ENCODE assay signal across 9 cellular contexts in the genomic region with DNA sequence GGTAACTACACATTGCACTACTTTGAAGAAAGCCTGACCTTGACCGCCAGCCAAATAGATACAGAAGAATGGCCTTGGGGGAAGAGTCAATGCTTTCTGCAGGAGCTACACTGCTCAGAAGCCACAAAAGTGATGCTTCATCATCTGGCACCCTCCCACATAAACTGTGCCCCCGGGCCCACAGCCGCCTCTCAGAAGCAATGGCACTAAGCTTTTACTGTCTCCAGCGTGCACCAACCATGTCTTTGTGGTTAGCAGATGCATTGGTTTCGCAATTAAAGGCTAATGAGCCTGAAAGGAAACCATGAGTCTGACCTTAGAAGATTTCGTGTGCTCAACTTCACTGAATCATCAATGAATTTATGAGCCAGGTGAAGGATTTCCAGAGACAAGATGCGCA.
DNase-seq lines count a peak whose midpoint lies in the region; ATAC-seq and TF ChIP-seq lines count a peak whose summit lies in the region.
"Had no signal": no experiment of that assay in that cellular context is flagged by ENCODE, and none has a peak within 500 bp of the region (broad histone marks: within the 10 kb centered on the region; RNA-seq: fewer than 3 reads in every experiment).

No MANE protein-coding gene starts in this region.

- no peaks in the 10 kb centered on the region for H3K4me1 Mint-ChIP-seq in progenitor cell of endocrine pancreas (ENCODE audit: low read depth)

- peaks cover 17% of the 10 kb centered on the region; the same call in 1 of the 2 replicates for H3K4me1 ChIP-seq in OCI-LY3 (ENCODE audit: low read length)

- H3K9ac ChIP-seq in OCI-LY3 (ENCODE audit: low read length): no peak overlapping the region

- no peaks in the 10 kb centered on the region for H3K36me3 Mint-ChIP-seq in progenitor cell of endocrine pancreas (ENCODE audit: insufficient read depth)

- no peaks in the 10 kb centered on the region for H3K79me2 ChIP-seq in OCI-LY3 (ENCODE audit: low read length)

- no peak overlapping the region for H2AFZ ChIP-seq in OCI-LY3 (ENCODE audit: low read depth, low read length)

- no peaks in the 10 kb centered on the region for H3K9me3 ChIP-seq in OCI-LY3 (ENCODE audit: insufficient read depth, low read length)

- no peak overlapping the region for H3K27ac Mint-ChIP-seq in progenitor cell of endocrine pancreas
- H3K27ac Mint-ChIP-seq: T-helper 1 cell treated with Interleukin-12 subunit alpha and Interleukin-12 subunit beta and Interleukin-4 antibody, amounts not matched to agents 30 μg/mL and 1 μg/mL, for 36 hours had no signal

- peak; percentile 91 for DNase-seq in activated effector memory CD4-positive, alpha-beta T cell treated with anti-CD3 and anti-CD28 coated beads, Interleukin-2, amount 50 U/mL, for 16 hours
- DNase-seq in skeletal muscle cell (ENCODE audit: low read depth): peak; percentile 89
- DNase-seq in NCI-H2029 treated with DMSO at 0.1 percent for 48 hours (lab: John Stamatoyannopoulos, UW): no peak
- no peak for DNase-seq in medulla oblongata (ENCODE audit: extremely low spot score)
- DNase-seq in progenitor cell of endocrine pancreas (ENCODE audit: low spot score, unreplicated experiment): no peak

- peaks cover 33% of the 10 kb centered on the region; the same call in 1 of the 2 replicates for H3K27me3 ChIP-seq in OCI-LY3 (ENCODE audit: low read depth, low read length)

- H4K20me1 ChIP-seq in OCI-LY3 (ENCODE audit: insufficient read depth, low read length): no peaks in the 10 kb centered on the region

- peaks cover 4% of the 10 kb centered on the region for H3K9me3 Mint-ChIP-seq in progenitor cell of endocrine pancreas (ENCODE audit: low read depth)

- peak overlapping the region; percentile 9; the same call in 1 of the 2 replicates for H3K4me2 ChIP-seq in OCI-LY3 (ENCODE audit: low read length)

- H3K27ac ChIP-seq in OCI-LY3 (ENCODE audit: low read length): no peak overlapping the region

- no peak for TF ChIP-seq CTCF in OCI-LY3 (IDR thresholded peaks at IDR 0.05; ENCODE audit: low read depth, low read length)
- TF ChIP-seq CTCF in progenitor cell of endocrine pancreas (IDR thresholded peaks at IDR 0.05; ENCODE audit: unreplicated experiment): no peak

- no peaks in the 10 kb centered on the region for H3K36me3 ChIP-seq in OCI-LY3 (replicated peaks; ENCODE audit: low read depth, low read length)

- H3K4me3 ChIP-seq in OCI-LY3 (ENCODE audit: low read length) (no peak overlapping the region), skeletal muscle cell (ENCODE audit: low read depth, low read length) (no peak overlapping the region)

- ATAC-seq in GM18519 (IDR thresholded peaks at IDR 0.05; ENCODE audit: low FRiP score, unreplicated experiment) (peak; percentile 85), HG02885 (IDR thresholded peaks at IDR 0.05; ENCODE audit: poor library complexity, unreplicated experiment) (peak; percentile 62)

- H3K4me3 Mint-ChIP-seq in progenitor cell of endocrine pancreas (ENCODE audit: low read depth): no peak overlapping the region

- H3K27me3 Mint-ChIP-seq in progenitor cell of endocrine pancreas: peaks cover 3% of the 10 kb centered on the region

Comparison
In these comparisons a context has a peak if more than half of its experiments do, and no peak if none do; other contexts are left out.
1. DNase-seq: peak in activated effector memory CD4-positive, alpha-beta T cell treated with anti-CD3 and anti-CD28 coated beads, Interleukin-2, amount 50 U/mL, for 16 hours (single experiment) and skeletal muscle cell (single experiment); none in NCI-H2029 treated with DMSO at 0.1 percent for 48 hours (single experiment), medulla oblongata (single experiment) and progenitor cell of endocrine pancreas (single experiment).